In the genomic region with DNA sequence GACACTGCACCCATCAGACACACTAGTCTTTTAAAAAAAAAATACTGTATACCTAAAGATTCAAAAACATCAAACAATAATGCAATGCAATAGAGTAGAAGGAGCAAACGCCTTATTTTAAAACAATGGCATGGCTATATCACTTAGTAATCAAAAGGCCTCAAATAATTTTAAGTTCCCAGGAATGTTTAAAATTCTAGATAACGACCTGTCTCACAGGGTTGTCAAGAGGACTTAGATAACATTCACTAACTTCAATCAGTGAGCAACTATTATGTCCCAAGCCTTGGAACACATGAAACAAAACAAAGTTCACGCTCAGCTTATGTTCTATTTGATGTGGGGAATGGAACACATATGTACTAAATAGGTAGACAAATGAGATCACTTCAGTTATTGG, we compare ENCODE assay signal across 23 cellular contexts.
A peak's percentile ranks its signal among the peaks of the same experiment; 100 is the strongest.
DNase-seq lines count a peak whose midpoint lies in the region; ATAC-seq, FAIRE-seq and TF ChIP-seq lines count a peak whose summit lies in the region.
"Had no signal": no experiment of that assay in that cellular context is flagged by ENCODE, and none has a peak within 500 bp of the region (broad histone marks: within the 10 kb centered on the region; RNA-seq: fewer than 3 reads in every experiment).

No MANE protein-coding gene starts in this region.

- DNase-seq in GM19239 (ENCODE audit: insufficient read length, low spot score), result no peak
- DNase-seq in colonic mucosa, result no peak
- DNase-seq in SIG-M5 (lab: John Stamatoyannopoulos, UW), result no peak
- no peak for DNase-seq in hepatocyte (ENCODE audit: low spot score)
- no peak for DNase-seq in heart right ventricle
- DNase-seq: 8988T; ACHN; BE2C; C1 segment of cervical spinal cord; CD4-positive, alpha-beta memory T cell; CD4-positive, CD25-positive, alpha-beta regulatory T cell; CD8-positive, alpha-beta memory T cell; COR-L47; DMS 273 treated with DMSO at 0.1 percent for 48 hours; DMS153; DMS53; DMS79; DND-41; EL; GDM1 had no signal

- FAIRE-seq in GM19239 (lab: Jason Lieb, UNC), result peak; percentile 55
- FAIRE-seq: A204.1, GM12878 had no signal

- H3K27ac ChIP-seq in colonic mucosa, result peak overlapping the region; percentile 1
- H3K27ac ChIP-seq in hepatocyte, result no peak overlapping the region
- H3K27ac ChIP-seq in heart right ventricle, result no peak overlapping the region
- H3K27ac ChIP-seq: BLaER1 had no signal

- TF ChIP-seq CTCF in colonic mucosa (IDR thresholded peaks at IDR 0.05) (no peak), hepatocyte (IDR thresholded peaks at IDR 0.05; ENCODE audit: poor library complexity) (no peak), heart right ventricle (IDR thresholded peaks at IDR 0.05) (no peak)

- H3K36me3 ChIP-seq in colonic mucosa, result no peaks in the 10 kb centered on the region
- no peaks in the 10 kb centered on the region for H3K36me3 ChIP-seq in hepatocyte (replicated peaks; ENCODE audit: insufficient read depth, low read depth)
- no peaks in the 10 kb centered on the region for H3K36me3 ChIP-seq in heart right ventricle

- H3K79me2 ChIP-seq in hepatocyte, result peaks cover 37% of the 10 kb centered on the region

- no peak overlapping the region for H3K4me3 ChIP-seq in colonic mucosa
- H3K4me3 ChIP-seq in hepatocyte, result no peak overlapping the region
- no peak overlapping the region for H3K4me3 ChIP-seq in heart right ventricle
- H3K4me3 ChIP-seq: BLaER1, GM12878 had no signal

- no peak overlapping the region for H3K9ac ChIP-seq in colonic mucosa (ENCODE audit: low read depth in 2 of 2, low read length in 2 of 2)
- H3K9ac ChIP-seq: BLaER1 had no signal

- H3K27me3 ChIP-seq in colonic mucosa, result no peaks in the 10 kb centered on the region
- no peaks in the 10 kb centered on the region for H3K27me3 ChIP-seq in hepatocyte
- no peaks in the 10 kb centered on the region for H3K27me3 ChIP-seq in heart right ventricle
- H3K27me3 ChIP-seq: BE2C, BLaER1 had no signal

- H4K20me1 ChIP-seq in hepatocyte (ENCODE audit: insufficient read depth, poor library complexity, severe bottlenecking), result no peaks in the 10 kb centered on the region

- ATAC-seq in heart right ventricle, result no peak
- ATAC-seq: GM12878 had no signal

- no peak overlapping the region for H2AFZ ChIP-seq in hepatocyte

- 69% methylated on average over 3 of the region's 3 CpGs for WGBS in hepatocyte (ENCODE audit: low lambda C conversion rate, missing lambda C conversion rate)
- WGBS in heart right ventricle, 2 donors, result 77 to 82% methylated on average over 3 of the region's 3 CpGs

- intact Hi-C loops in colonic mucosa (cut with DNase I) (no loop called here), heart right ventricle (cut with DNase I) (loop anchor here in 3 of 10 donors (5.0 to 10.0 kb wide), 3 partner anchors 69 to 89 kb away; no protein-coding TSS in a partner anchor)

- H3K9me3 ChIP-seq in colonic mucosa (no peaks in the 10 kb centered on the region), hepatocyte (ENCODE audit: low read depth) (no peaks in the 10 kb centered on the region), heart right ventricle (peaks cover 0 to 5% (median 0%) of the 10 kb centered on the region in 11 donors)
- H3K9me3 ChIP-seq: BE2C had no signal

- H3K4me1 ChIP-seq in colonic mucosa (no peaks in the 10 kb centered on the region), hepatocyte (ENCODE audit: insufficient read depth) (no peaks in the 10 kb centered on the region), heart right ventricle (peaks cover 0 to 26% (median 9%) of the 10 kb centered on the region in 9 donors)
- H3K4me1 ChIP-seq: BE2C, BLaER1 had no signal

- H3K4me2 ChIP-seq in hepatocyte, result no peak overlapping the region
- H3K4me2 ChIP-seq: BLaER1 had no signal

- no peaks in the 10 kb centered on the region for H3K9me2 ChIP-seq in hepatocyte (replicated peaks; ENCODE audit: insufficient read depth)
